Comparison of ENCODE assay signal across 21 cellular contexts in genomic region chr21:39763282-39763970, GRCh38. TPM values are rescaled to one million over a fixed set of nuclear protein-coding genes. Genes with fewer than 3 reads are reported as not detected.
DNase-seq lines count a peak whose midpoint lies in the region; ATAC-seq, FAIRE-seq and TF ChIP-seq lines count a peak whose summit lies in the region.
"Had no signal": no experiment of that assay in that cellular context is flagged by ENCODE, and none has a peak within 500 bp of the region (broad histone marks: within the 10 kb centered on the region; RNA-seq: fewer than 3 reads in every experiment).

No MANE protein-coding gene starts in this region.

- no peak overlapping the region for H2AFZ ChIP-seq in astrocyte (ENCODE audit: low read depth, low read length)

- DNase-seq in Daoy (ENCODE audit: low read depth) (peak; percentile 54), astrocyte (ENCODE audit: low read depth) (peak; percentile 22), islet precursor cell (peak; percentile 57), renal cortical epithelial cell (ENCODE audit: low read depth) (peak; percentile 65), frontal cortex (ENCODE audit: low spot score in 2 of 2) (no peak), MG63 (no peak), NCI-H510A (lab: John Stamatoyannopoulos, UW) (no peak)
- DNase-seq: Caco-2; CD4-positive, CD25-positive, alpha-beta regulatory T cell; DMS153; EL; MV-4-11; NCI-H187; NCI-H2227 treated with DMSO at 0.1 percent for 48 hours; NCI-H524; NCI-H82; PC-3 had no signal

- H3K27ac Mint-ChIP-seq in astrocyte (ENCODE audit: unreplicated experiment): no peak overlapping the region
- H3K27ac Mint-ChIP-seq: B cell; CD4-positive, CD25-positive, alpha-beta regulatory T cell had no signal

- H3K4me1 ChIP-seq in astrocyte (ENCODE audit: insufficient read depth, low read length): no peaks in the 10 kb centered on the region
- H3K4me1 ChIP-seq: Caco-2 had no signal

- no peak overlapping the region for H3K9ac ChIP-seq in astrocyte (ENCODE audit: low read length)

- FAIRE-seq in astrocyte (lab: Jason Lieb, UNC) (no peak), frontal cortex (lab: Jason Lieb, UNC) (no peak)
- FAIRE-seq: GM12891, K562 had no signal

- H3K36me3 ChIP-seq in astrocyte (ENCODE audit: insufficient read depth, low read length) (no peaks in the 10 kb centered on the region), MG63 (no peaks in the 10 kb centered on the region)

- no peaks in the 10 kb centered on the region for H3K79me2 ChIP-seq in astrocyte (ENCODE audit: insufficient read depth, low read length)

- no peaks in the 10 kb centered on the region for H3K4me1 Mint-ChIP-seq in astrocyte (ENCODE audit: low read depth, unreplicated experiment)
- H3K4me1 Mint-ChIP-seq: B cell; CD4-positive, CD25-positive, alpha-beta regulatory T cell had no signal

- H3K9me3 ChIP-seq in astrocyte (ENCODE audit: insufficient read depth, low read depth, low read length) (no peaks in the 10 kb centered on the region), MG63 (no peaks in the 10 kb centered on the region)
- H3K9me3 ChIP-seq: Caco-2 had no signal

- H4K20me1 ChIP-seq in astrocyte (ENCODE audit: insufficient read depth, low read length): no peaks in the 10 kb centered on the region

- H3K36me3 Mint-ChIP-seq in astrocyte (ENCODE audit: low read depth, unreplicated experiment): no peaks in the 10 kb centered on the region
- H3K36me3 Mint-ChIP-seq: CD4-positive, CD25-positive, alpha-beta regulatory T cell had no signal

- ATAC-seq in GM19351 (IDR thresholded peaks at IDR 0.05; ENCODE audit: unreplicated experiment): no peak
- ATAC-seq: K562, PC-3 had no signal

- H3K4me2 ChIP-seq in astrocyte (ENCODE audit: low read length): no peak overlapping the region

- peaks cover 2% of the 10 kb centered on the region for H3K9me3 Mint-ChIP-seq in astrocyte (ENCODE audit: unreplicated experiment)

- no peak overlapping the region for H3K4me3 ChIP-seq in astrocyte (ENCODE audit: insufficient read depth, low read depth, low read length)
- H3K4me3 ChIP-seq in MG63: no peak overlapping the region
- H3K4me3 ChIP-seq: K562 had no signal

- no peak overlapping the region for H3K4me3 Mint-ChIP-seq in astrocyte (ENCODE audit: unreplicated experiment)
- H3K4me3 Mint-ChIP-seq: B cell; CD4-positive, CD25-positive, alpha-beta regulatory T cell had no signal

- H3K27me3 Mint-ChIP-seq in astrocyte (ENCODE audit: low read depth, unreplicated experiment): peaks cover 7% of the 10 kb centered on the region
- H3K27me3 Mint-ChIP-seq: B cell had no signal

- H3K27me3 ChIP-seq in astrocyte (ENCODE audit: insufficient read depth, low read length) (no peaks in the 10 kb centered on the region), MG63 (peaks cover 7% of the 10 kb centered on the region)

- H3K27ac ChIP-seq in astrocyte (ENCODE audit: low read depth, low read length): no peak overlapping the region

- TF ChIP-seq CTCF in astrocyte (IDR thresholded peaks at IDR 0.05; ENCODE audit: insufficient read depth, low read depth, low read length): no peak

RNA-seq across cellular contexts. Expression of gene IGSF5, which starts 18.4 kb away (rescaled TPM):
- 0.17 TPM in 1 of 2 replicates, not detected in the other for total RNA-seq in Daoy (2014; rRNA removed; shearing (Covaris generic))
- total RNA-seq in astrocyte: 0.26 and 0.64 TPM in 2 replicates
- total RNA-seq in renal cortical epithelial cell: 0.94 TPM in 1 of 2 replicates, not detected in the other
- total RNA-seq in frontal cortex: 1.2 TPM
- not detected in 2 replicates for total RNA-seq in MG63 (2014; rRNA removed; shearing (Covaris generic); ENCODE audit: low replicate concordance)
- total RNA-seq: B cell; CD4-positive, CD25-positive, alpha-beta regulatory T cell; K562; PC-3 had no signal

Comparison
In these comparisons a context has a peak if more than half of its experiments do, and no peak if none do; other contexts are left out.
1. DNase-seq: peak in Daoy (single experiment), astrocyte (single experiment), islet precursor cell (single experiment) and renal cortical epithelial cell (single experiment); none in frontal cortex (0 of 2), MG63 (single experiment) and NCI-H510A (single experiment).